In the genomic region with DNA sequence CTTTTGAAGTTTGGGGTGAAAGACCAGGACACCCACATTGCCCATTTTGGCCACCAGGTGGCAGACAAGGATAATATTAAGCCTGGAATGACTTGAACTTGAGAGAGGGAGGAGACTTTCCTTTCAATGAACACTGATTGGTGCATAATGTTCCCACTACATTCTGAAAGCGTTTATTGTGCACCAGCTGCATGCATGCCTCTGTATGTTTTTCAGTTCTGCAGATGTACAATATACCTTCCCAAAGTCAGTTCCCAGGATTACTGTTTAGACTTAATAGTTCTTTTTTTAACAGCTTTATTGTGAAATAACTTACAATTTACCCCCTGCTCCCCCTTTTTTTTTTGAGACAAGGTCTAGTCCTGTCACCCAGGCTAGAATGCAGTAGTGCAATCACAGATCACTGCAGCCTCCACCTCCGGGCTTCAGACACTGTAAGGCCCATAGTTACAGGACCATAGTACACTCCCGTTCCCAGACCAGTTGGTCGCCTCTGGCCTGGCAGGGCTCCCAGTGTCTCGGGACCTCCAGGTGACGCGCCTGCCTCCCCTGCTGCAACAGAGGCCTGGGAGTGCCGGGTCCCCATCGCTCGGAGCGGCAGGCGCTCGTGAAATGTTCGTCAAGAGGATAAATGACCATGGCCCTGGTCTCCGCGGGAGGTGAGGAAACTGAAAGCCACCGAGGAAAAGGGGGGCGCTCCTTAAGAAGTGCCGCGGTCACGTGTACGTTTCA, we compare ENCODE assay signal across 1 cellular context.
TF ChIP-seq lines count a peak whose summit lies in the region.

No MANE protein-coding gene starts in this region.

TF ChIP-seq in liver, 16 proteins besides CTCF, POLR2A, EP300 and RAD21 (continued from another document):
- peak; percentile 9 for TF ChIP-seq REST (IDR thresholded peaks at IDR 0.05)
- TF ChIP-seq, protein P1, sequence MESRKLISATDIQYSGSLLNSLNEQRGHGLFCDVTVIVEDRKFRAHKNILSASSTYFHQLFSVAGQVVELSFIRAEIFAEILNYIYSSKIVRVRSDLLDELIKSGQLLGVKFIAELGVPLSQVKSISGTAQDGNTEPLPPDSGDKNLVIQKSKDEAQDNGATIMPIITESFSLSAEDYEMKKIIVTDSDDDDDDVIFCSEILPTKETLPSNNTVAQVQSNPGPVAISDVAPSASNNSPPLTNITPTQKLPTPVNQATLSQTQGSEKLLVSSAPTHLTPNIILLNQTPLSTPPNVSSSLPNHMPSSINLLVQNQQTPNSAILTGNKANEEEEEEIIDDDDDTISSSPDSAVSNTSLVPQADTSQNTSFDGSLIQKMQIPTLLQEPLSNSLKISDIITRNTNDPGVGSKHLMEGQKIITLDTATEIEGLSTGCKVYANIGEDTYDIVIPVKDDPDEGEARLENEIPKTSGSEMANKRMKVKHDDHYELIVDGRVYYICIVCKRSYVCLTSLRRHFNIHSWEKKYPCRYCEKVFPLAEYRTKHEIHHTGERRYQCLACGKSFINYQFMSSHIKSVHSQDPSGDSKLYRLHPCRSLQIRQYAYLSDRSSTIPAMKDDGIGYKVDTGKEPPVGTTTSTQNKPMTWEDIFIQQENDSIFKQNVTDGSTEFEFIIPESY (IDR thresholded peaks at IDR 0.05): no peak
- TF ChIP-seq FOXA1 (IDR thresholded peaks at IDR 0.05): no peak
TF ChIP-seq in liver: peak in this region for 7.
